Comparison of ENCODE assay signal across 8 cellular contexts in the genomic region with DNA sequence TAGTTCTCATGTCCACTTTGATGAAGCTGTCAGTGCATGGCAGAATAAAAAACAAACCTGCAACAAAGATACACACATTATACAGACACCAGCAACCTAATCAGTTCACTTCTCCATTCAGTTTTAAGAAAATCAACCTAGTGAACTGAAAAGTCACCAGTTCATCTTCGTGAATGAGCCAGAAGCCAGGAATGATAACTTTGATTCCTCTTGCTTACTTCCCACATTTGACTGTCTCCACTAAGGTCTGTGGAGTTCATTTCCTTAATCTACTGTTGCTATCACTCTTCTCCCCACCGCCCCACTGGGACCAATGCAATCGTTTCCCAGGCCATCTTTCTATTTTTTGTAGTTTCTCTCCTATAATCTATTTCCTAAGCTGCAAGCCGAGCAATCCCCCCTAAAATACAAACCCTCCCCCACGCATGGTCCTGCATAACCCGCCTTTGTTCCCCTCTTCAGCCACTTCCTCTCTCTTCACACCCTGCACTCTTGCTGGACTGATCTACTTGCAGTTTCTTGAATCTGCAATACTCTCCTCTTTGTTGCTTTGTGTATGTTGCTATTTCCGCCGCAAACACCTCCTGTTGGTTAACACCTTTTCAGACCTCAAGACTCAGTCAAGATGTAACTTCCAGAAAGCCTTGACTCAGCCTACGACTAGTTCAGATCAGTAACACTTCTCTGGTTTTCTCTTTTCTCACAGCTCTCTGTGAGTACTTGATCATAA. TPM values are rescaled to one million over a fixed set of nuclear protein-coding genes. Genes with fewer than 3 reads are reported as not detected.
DNase-seq lines count a peak whose midpoint lies in the region; ATAC-seq and TF ChIP-seq lines count a peak whose summit lies in the region.

No MANE protein-coding gene starts in this region.

- peak overlapping the region; percentile 0 to 40 for H3K27ac Mint-ChIP-seq in activated naive CD4-positive, alpha-beta T cell treated with anti-CD3 and anti-CD28 coated beads, Interleukin-2, amount 50 U/mL, for 72 hours

- H3K4ac ChIP-seq in mesenchymal stem cell (ENCODE audit: low read depth in 1 of 2, low read length in 2 of 2), result no peak overlapping the region

- H3K9me3 ChIP-seq in AG04450 (ENCODE audit: control insufficient read depth, insufficient read depth, low read length) (no peaks in the 10 kb centered on the region), mesenchymal stem cell (ENCODE audit: control insufficient read depth, low read length) (no peaks in the 10 kb centered on the region)

- CTCF ChIA-PET in AG04450 (lab: Charles Lee), result interaction anchor here (0.6 to 2.6 kb wide), 6 partner anchors 8 to 34 kb away, joined by 3 to 15 read pairs (median 4); no protein-coding TSS in a partner anchor

- no peak overlapping the region for H4K8ac ChIP-seq in mesenchymal stem cell (ENCODE audit: low read length)

- H3K36me3 Mint-ChIP-seq in activated naive CD4-positive, alpha-beta T cell treated with anti-CD3 and anti-CD28 coated beads, Interleukin-2, amount 50 U/mL, for 72 hours, result peaks cover 0 to 15% of the 10 kb centered on the region in 2 donors

- H3K4me2 ChIP-seq in mesenchymal stem cell (ENCODE audit: low read length, poor library complexity, severe bottlenecking), result no peak overlapping the region

- H3K14ac ChIP-seq in mesenchymal stem cell (ENCODE audit: low read length in 2 of 2), result no peak overlapping the region

- no peak overlapping the region for H2BK15ac ChIP-seq in mesenchymal stem cell (ENCODE audit: low read depth, poor library complexity, severe bottlenecking)

- no peak overlapping the region for H2BK120ac ChIP-seq in mesenchymal stem cell (ENCODE audit: low read depth, low read length)

- ATAC-seq in GM19463 (IDR thresholded peaks at IDR 0.05; ENCODE audit: unreplicated experiment) (peak; percentile 98), HG03565 (IDR thresholded peaks at IDR 0.05; ENCODE audit: unreplicated experiment) (peak; percentile 92)
- peak; percentile 97 to 98 for ATAC-seq in activated naive CD4-positive, alpha-beta T cell treated with anti-CD3 and anti-CD28 coated beads, Interleukin-2, amount 50 U/mL, for 72 hours

- no peaks in the 10 kb centered on the region for H3K27me3 ChIP-seq in AG04450 (ENCODE audit: control insufficient read depth, insufficient read depth, low read length)
- H3K27me3 ChIP-seq in mesenchymal stem cell (ENCODE audit: control insufficient read depth in 1 of 2, insufficient read depth in 1 of 2, low read length in 2 of 2), result no peaks in the 10 kb centered on the region

- H3K4me1 ChIP-seq in mesenchymal stem cell (ENCODE audit: control insufficient read depth, insufficient read depth, low read depth, low read length), result no peaks in the 10 kb centered on the region

- no peaks in the 10 kb centered on the region for H3K9me3 Mint-ChIP-seq in activated naive CD4-positive, alpha-beta T cell treated with anti-CD3 and anti-CD28 coated beads, Interleukin-2, amount 50 U/mL, for 72 hours

- no peak overlapping the region for H3K23ac ChIP-seq in mesenchymal stem cell (ENCODE audit: low read length in 2 of 2)

- H2BK12ac ChIP-seq in mesenchymal stem cell (ENCODE audit: low read length in 2 of 2), result no peak overlapping the region

- H2BK5ac ChIP-seq in mesenchymal stem cell (ENCODE audit: low read depth, low read length, poor library complexity, severe bottlenecking), result no peak overlapping the region

- no peak for TF ChIP-seq CTCF in AG04450 (IDR thresholded peaks at IDR 0.05; ENCODE audit: low read depth, low read length)

- H2AFZ ChIP-seq in mesenchymal stem cell (ENCODE audit: low read depth, low read length), result no peak overlapping the region

- H2AK5ac ChIP-seq in mesenchymal stem cell (ENCODE audit: low read length, severe bottlenecking), result no peak overlapping the region

- POLR2A ChIA-PET in AG04450 (lab: Yijun Ruan, JAX), result interaction anchor here (1.4 kb wide), 1 partner anchor 8 kb away, joined by 3 read pairs; no protein-coding TSS in a partner anchor

- in situ Hi-C loops in G401 (cut with HindIII; ENCODE audit: low sequenced_read_pairs), result no loop called here

- no peaks in the 10 kb centered on the region for H3K79me1 ChIP-seq in mesenchymal stem cell (replicated peaks; ENCODE audit: low read length, poor library complexity, severe bottlenecking)

- no peak overlapping the region for H3K4me3 ChIP-seq in AG04450 (ENCODE audit: low read depth, low read length)
- no peak overlapping the region for H3K4me3 ChIP-seq in mesenchymal stem cell (ENCODE audit: insufficient read depth in 1 of 2, low read depth in 1 of 2, low read length in 2 of 2)

- H3K18ac ChIP-seq in mesenchymal stem cell (ENCODE audit: low read depth in 1 of 2, low read length in 2 of 2), result no peak overlapping the region

- peak overlapping the region; percentile 70 for H3K27ac ChIP-seq in AG04450 (ENCODE audit: low read depth, low read length)
- H3K27ac ChIP-seq in mesenchymal stem cell (ENCODE audit: low read length, poor library complexity, severe bottlenecking), result no peak overlapping the region

- no peak overlapping the region for H4K91ac ChIP-seq in mesenchymal stem cell (ENCODE audit: low read length)

- H3K9ac ChIP-seq in mesenchymal stem cell (ENCODE audit: low read length), result no peak overlapping the region

- H3K36me3 ChIP-seq in mesenchymal stem cell (ENCODE audit: control insufficient read depth in 1 of 2, insufficient read depth in 2 of 2, low read depth in 1 of 2, low read length in 2 of 2), result peaks cover 0 to 65% of the 10 kb centered on the region in 2 experiments

- DNase-seq in AG04450 (ENCODE audit: low read depth, low spot score), result no peak
- DNase-seq in activated naive CD4-positive, alpha-beta T cell treated with anti-CD3 and anti-CD28 coated beads, Interleukin-2, amount 50 U/mL, for 72 hours (ENCODE audit: low spot score in 2 of 2), result peak in 1 of 2 donors; percentile 33
- DNase-seq in pons (ENCODE audit: low spot score), result peak; percentile 53
- no peak for DNase-seq in G401 (ENCODE audit: low spot score)
- DNase-seq in DMS153 (lab: John Stamatoyannopoulos, UW), result no peak
- DNase-seq in mesenchymal stem cell, result no peak

- 96% methylated on average over 8 of the region's 9 CpGs for WGBS in mesenchymal stem cell

RNA-seq across cellular contexts. Expression of a gene that starts 16.6 kb away (rescaled TPM):
- polyA plus RNA-seq in AG04450 (2011; rRNA removed), result 405 and 510 TPM in 2 replicates
- polyA minus RNA-seq in AG04450 (2011; rRNA and poly(A)+ RNA removed), result 192 and 228 TPM in 2 replicates
- 10 to 100 TPM; 19.9 to 53.5 TPM for total RNA-seq in activated naive CD4-positive, alpha-beta T cell treated with anti-CD3 and anti-CD28 coated beads, Interleukin-2, amount 50 U/mL, for 72 hours
- 32.2 and 41.0 TPM in 2 replicates for total RNA-seq in G401 (2014; rRNA removed; shearing (Covaris generic))
- polyA plus RNA-seq in mesenchymal stem cell (2013, experiment 1 of 2), result 298 TPM
- polyA plus RNA-seq in mesenchymal stem cell (2013, experiment 2 of 2), result 315 TPM
